In the genomic region with DNA sequence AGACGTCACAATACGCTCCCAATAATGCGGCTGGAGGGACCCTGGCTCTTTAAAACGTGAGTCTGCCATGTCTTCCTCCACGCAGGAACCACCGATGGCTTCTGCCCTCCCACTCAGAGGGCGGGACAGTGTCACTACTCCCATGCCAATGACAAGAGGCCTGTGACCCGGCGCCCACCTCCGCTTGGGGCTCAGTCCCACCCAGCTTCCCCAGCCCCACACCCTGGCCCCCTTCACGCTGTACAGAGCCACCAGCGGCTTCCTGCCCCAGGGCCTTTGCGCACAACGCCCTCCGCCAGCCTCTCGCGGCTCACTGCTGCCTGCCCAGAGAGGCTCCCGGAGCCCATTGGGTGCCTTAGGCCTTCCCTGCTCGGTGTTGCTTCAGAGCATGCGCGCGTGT, we compare ENCODE assay signal across 27 cellular contexts. TPM values are rescaled to one million over a fixed set of nuclear protein-coding genes. Genes with fewer than 3 reads are reported as not detected.
DNase-seq lines count a peak whose midpoint lies in the region; ATAC-seq, FAIRE-seq and TF ChIP-seq lines count a peak whose summit lies in the region.
"Had no signal": no experiment of that assay in that cellular context is flagged by ENCODE, and none has a peak within 500 bp of the region (broad histone marks: within the 10 kb centered on the region; RNA-seq: fewer than 3 reads in every experiment).

No MANE protein-coding gene starts in this region.

- H2AFZ ChIP-seq in astrocyte (ENCODE audit: low read depth, low read length), result no peak overlapping the region
- H2AFZ ChIP-seq: PC-9 had no signal

- TF ChIP-seq EP300 in sigmoid colon (IDR thresholded peaks at IDR 0.05), result no peak

- no peak for TF ChIP-seq CTCF in left ventricle myocardium inferior (IDR thresholded peaks at IDR 0.05; ENCODE audit: borderline replicate concordance)
- TF ChIP-seq CTCF in heart right ventricle (IDR thresholded peaks at IDR 0.05), result no peak
- TF ChIP-seq CTCF in astrocyte (IDR thresholded peaks at IDR 0.05; ENCODE audit: insufficient read depth, low read depth, low read length), result no peak
- no peak for TF ChIP-seq CTCF in lower lobe of right lung (IDR thresholded peaks at IDR 0.05)
- no peak for TF ChIP-seq CTCF in sigmoid colon (IDR thresholded peaks at IDR 0.05)
- no peak for TF ChIP-seq CTCF in adrenal gland (IDR thresholded peaks at IDR 0.05)
- no peak for TF ChIP-seq CTCF in GM10266 (IDR thresholded peaks at IDR 0.05; ENCODE audit: control insufficient read depth, insufficient read depth, low read depth, missing control alignments)

- no peak for TF ChIP-seq POLR2A in sigmoid colon (IDR thresholded peaks at IDR 0.05)
- no peak for TF ChIP-seq POLR2A in adrenal gland (IDR thresholded peaks at IDR 0.05)

- H3K4me3 ChIP-seq in left ventricle myocardium inferior (no peak overlapping the region), heart right ventricle (no peak overlapping the region), astrocyte (ENCODE audit: insufficient read depth, low read depth, low read length) (no peak overlapping the region), lower lobe of right lung (no peak overlapping the region), sigmoid colon (no peak overlapping the region), adrenal gland (no peak overlapping the region)
- H3K4me3 ChIP-seq: PC-9 had no signal

- H3K4me3 Mint-ChIP-seq in astrocyte (ENCODE audit: unreplicated experiment), result no peak overlapping the region
- H3K4me3 Mint-ChIP-seq: CD4-positive, CD25-positive, alpha-beta regulatory T cell; IgD-negative memory B cell had no signal

- no peaks in the 10 kb centered on the region for H4K20me1 ChIP-seq in astrocyte (ENCODE audit: insufficient read depth, low read length)

- intact Hi-C loops in left ventricle myocardium inferior (cut with micrococcal nuclease) (no loop called here), heart right ventricle (cut with DNase I) (no loop called here), lower lobe of right lung (cut with DNase I) (no loop called here), sigmoid colon (cut with DNase I) (no loop called here), adrenal gland (cut with DNase I) (no loop called here)

- H3K9ac ChIP-seq in astrocyte (ENCODE audit: low read length), result no peak overlapping the region

- ATAC-seq in heart right ventricle (no peak), lower lobe of right lung (no peak), GM21390 (IDR thresholded peaks at IDR 0.05; ENCODE audit: unreplicated experiment) (no peak)

- no peaks in the 10 kb centered on the region for H3K79me2 ChIP-seq in astrocyte (ENCODE audit: insufficient read depth, low read length)

- H3K27me3 ChIP-seq in left ventricle myocardium inferior (ENCODE audit: low read depth) (peaks cover 28% of the 10 kb centered on the region), heart right ventricle (peaks cover 0 to 5% (median 0%) of the 10 kb centered on the region in 7 donors), astrocyte (ENCODE audit: insufficient read depth, low read length) (no peaks in the 10 kb centered on the region), lower lobe of right lung (ENCODE audit: low read depth) (no peaks in the 10 kb centered on the region), sigmoid colon (no peaks in the 10 kb centered on the region), adrenal gland (no peaks in the 10 kb centered on the region)

- DNase-seq in left ventricle myocardium inferior (peak; percentile 5), heart right ventricle (no peak), astrocyte (ENCODE audit: low read depth) (no peak), lower lobe of right lung (peak; percentile 36), sigmoid colon (peak; percentile 56), adrenal gland (no peak), GM10266 (ENCODE audit: extremely low spot score) (no peak)
- DNase-seq: 8988T; ACHN; CD4-positive, CD25-positive, alpha-beta regulatory T cell; GDM1; NCI-H1048; NCI-H1417; NCI-H1694; NCI-H2029 treated with DMSO at 0.1 percent for 48 hours; NCI-H446 treated with DMSO at 0.1 percent for 48 hours; NCI-H526; NCI-H82; NK-92 treated with Interleukin-12 subunit alpha and Interleukin-12 subunit beta, amount 100 ng/mL, for 24 hours; PC-9; SHP77 treated with DMSO at 0.1 percent for 48 hours had no signal

- no peaks in the 10 kb centered on the region for H3K4me1 Mint-ChIP-seq in astrocyte (ENCODE audit: low read depth, unreplicated experiment)

- no peaks in the 10 kb centered on the region for H3K9me3 Mint-ChIP-seq in astrocyte (ENCODE audit: unreplicated experiment)

- 88 to 91% methylated on average over 22 of the region's 22 CpGs for WGBS in heart right ventricle, 2 donors
- WGBS in sigmoid colon, 2 donors, result 87 to 91% methylated on average over 22 of the region's 22 CpGs
- 91 to 97% (median 96%) methylated on average over 20 to 22 of the region's 22 CpGs for WGBS in adrenal gland, 4 donors

- no peak overlapping the region for H3K27ac ChIP-seq in left ventricle myocardium inferior (replicated peaks)
- H3K27ac ChIP-seq in heart right ventricle, result no peak overlapping the region
- no peak overlapping the region for H3K27ac ChIP-seq in astrocyte (ENCODE audit: low read depth, low read length)
- no peak overlapping the region for H3K27ac ChIP-seq in lower lobe of right lung
- H3K27ac ChIP-seq in sigmoid colon, result no peak overlapping the region
- no peak overlapping the region for H3K27ac ChIP-seq in adrenal gland
- H3K27ac ChIP-seq: PC-9 had no signal

- peak overlapping the region; percentile 47 for H3K27ac Mint-ChIP-seq in astrocyte (ENCODE audit: unreplicated experiment)
- H3K27ac Mint-ChIP-seq: CD4-positive, CD25-positive, alpha-beta regulatory T cell; IgD-negative memory B cell had no signal

- no peak for FAIRE-seq in astrocyte (lab: Jason Lieb, UNC)
- FAIRE-seq: D721Med, GM12891, GM19239, H54 had no signal

- H3K4me1 ChIP-seq in left ventricle myocardium inferior, result no peaks in the 10 kb centered on the region
- H3K4me1 ChIP-seq in heart right ventricle, result no peaks in the 10 kb centered on the region
- H3K4me1 ChIP-seq in astrocyte (ENCODE audit: insufficient read depth, low read length), result no peaks in the 10 kb centered on the region
- no peaks in the 10 kb centered on the region for H3K4me1 ChIP-seq in lower lobe of right lung
- no peaks in the 10 kb centered on the region for H3K4me1 ChIP-seq in sigmoid colon
- H3K4me1 ChIP-seq in adrenal gland (replicated peaks in 1 of 2), result no peaks in the 10 kb centered on the region

- peaks cover 17% of the 10 kb centered on the region for H3K27me3 Mint-ChIP-seq in astrocyte (ENCODE audit: low read depth, unreplicated experiment)
- H3K27me3 Mint-ChIP-seq: CD4-positive, CD25-positive, alpha-beta regulatory T cell had no signal

- no peaks in the 10 kb centered on the region for H3K36me3 Mint-ChIP-seq in astrocyte (ENCODE audit: low read depth, unreplicated experiment)
- H3K36me3 Mint-ChIP-seq: CD4-positive, CD25-positive, alpha-beta regulatory T cell; IgD-negative memory B cell had no signal

- H3K36me3 ChIP-seq in left ventricle myocardium inferior (no peaks in the 10 kb centered on the region), heart right ventricle (no peaks in the 10 kb centered on the region), astrocyte (ENCODE audit: insufficient read depth, low read length) (no peaks in the 10 kb centered on the region), lower lobe of right lung (no peaks in the 10 kb centered on the region), sigmoid colon (no peaks in the 10 kb centered on the region), adrenal gland (replicated peaks in 1 of 2) (no peaks in the 10 kb centered on the region)

- H3K4me2 ChIP-seq in astrocyte (ENCODE audit: low read length), result no peak overlapping the region
- H3K4me2 ChIP-seq: PC-9 had no signal

- H3K9me3 ChIP-seq in left ventricle myocardium inferior (replicated peaks) (no peaks in the 10 kb centered on the region), heart right ventricle (no peaks in the 10 kb centered on the region), astrocyte (ENCODE audit: insufficient read depth, low read depth, low read length) (no peaks in the 10 kb centered on the region), lower lobe of right lung (no peaks in the 10 kb centered on the region), sigmoid colon (no peaks in the 10 kb centered on the region), adrenal gland (replicated peaks in 1 of 3) (no peaks in the 10 kb centered on the region)

RNA-seq across cellular contexts. Expression of a gene that starts 29.5 kb away (rescaled TPM):
- total RNA-seq in left ventricle myocardium inferior (0.74 TPM), heart right ventricle (1 to 10 TPM in 6 of 10 donors, under 1 TPM in 4; 0.59 to 1.7 (median 1.0) TPM), astrocyte (17.7 and 29.4 TPM in 2 replicates), lower lobe of right lung (2.0 TPM), sigmoid colon (1 to 10 TPM in 1 of 4 donors, under 1 TPM in 3; 0.33 to 1.7 (median 0.52) TPM), adrenal gland (1 to 10 TPM; 1.3 to 5.7 (median 2.0) TPM)
- polyA plus RNA-seq in heart right ventricle (under 1 TPM; 0.23 to 0.73 TPM), sigmoid colon (under 1 TPM; under 0.01 to 0.61 (median under 0.01) TPM), adrenal gland (1 to 10 TPM in 1 of 3 donors, under 1 TPM in 2; 0.18 to 2.7 (median 0.88) TPM)

Comparison
In these comparisons a context has a peak if more than half of its experiments do, and no peak if none do; other contexts are left out.
1. DNase-seq: peak in left ventricle myocardium inferior (single experiment), lower lobe of right lung (single experiment) and sigmoid colon (single experiment); none in heart right ventricle (0 of 2), astrocyte (single experiment), adrenal gland (0 of 7) and GM10266 (single experiment).